Comparison of ENCODE assay signal across 23 cellular contexts in the genomic region with DNA sequence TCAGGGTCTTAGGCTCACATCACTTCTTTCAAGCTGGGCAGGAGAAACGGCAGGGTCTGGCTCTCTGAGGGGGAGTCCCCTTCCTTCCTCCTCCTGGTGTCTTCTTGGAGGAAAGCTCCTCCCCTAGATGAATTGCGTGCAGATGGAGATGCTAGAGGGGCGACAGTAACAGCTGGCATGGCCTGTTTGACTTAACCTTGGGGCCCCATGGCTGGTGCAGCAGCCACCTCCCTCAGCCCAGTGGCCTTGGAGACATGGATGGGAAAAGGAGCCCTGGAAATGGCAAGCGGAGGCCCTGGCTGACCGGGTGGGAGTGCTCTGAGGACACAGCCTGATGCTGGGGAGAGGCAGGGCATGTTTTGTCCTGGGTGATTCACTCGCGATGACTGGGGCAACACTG. TPM values are rescaled to one million over a fixed set of nuclear protein-coding genes. Genes with fewer than 3 reads are reported as not detected.
"Had no signal": no experiment of that assay in that cellular context is flagged by ENCODE, and none has a peak within 500 bp of the region (broad histone marks: within the 10 kb centered on the region; RNA-seq: fewer than 3 reads in every experiment).

No MANE protein-coding gene starts in this region.

- DNase-seq: activated CD4-positive, alpha-beta T cell treated with anti-CD3 and anti-CD28 coated beads for 1 hour; activated CD4-positive, alpha-beta T cell treated with anti-CD3 and anti-CD28 coated beads, Interleukin-2, amount 50 U/mL, for 4 hours; activated effector memory CD4-positive, alpha-beta T cell treated with anti-CD3 and anti-CD28 coated beads, Interleukin-2, amount 50 U/mL, for 16 hours; activated T-cell treated with anti-CD3 and anti-CD28 coated beads, Interleukin-2, amount 50 U/mL, for 72 hours; cerebellar nuclear complex; cortex of kidney; erythroblast; gastrocnemius medialis; head of caudate nucleus; midbrain; nucleus accumbens; stimulated activated naive B cell treated with anti-CD40 and anti-IgM and Interleukin-4, amounts not matched to agents 10 μg/mL and 1 μg/mL and 100 μg/mL, for 72 hours had no signal

- ATAC-seq: activated T-cell treated with anti-CD3 and anti-CD28 coated beads, Interleukin-2, amount 50 U/mL, for 72 hours; gastrocnemius medialis; left lobe of liver; stimulated activated naive B cell treated with anti-CD40 and anti-IgM and Interleukin-4, amounts not matched to agents 10 μg/mL and 1 μg/mL and 100 μg/mL, for 72 hours had no signal

- H3K4me3 ChIP-seq: gastrocnemius medialis, lung, thoracic aorta had no signal

- H3K36me3 ChIP-seq: gastrocnemius medialis, thoracic aorta had no signal

- H3K27ac Mint-ChIP-seq: activated naive CD4-positive, alpha-beta T cell treated with anti-CD3 and anti-CD28 coated beads, Interleukin-2, amount 50 U/mL, for 24 hours; activated T-cell treated with anti-CD3 and anti-CD28 coated beads, Interleukin-2, amount 50 U/mL, for 72 hours; nephron; stimulated activated naive B cell treated with anti-CD40 and anti-IgM and Interleukin-4, amounts not matched to agents 10 μg/mL and 1 μg/mL and 100 μg/mL, for 72 hours had no signal

- H3K4me1 Mint-ChIP-seq: activated naive CD4-positive, alpha-beta T cell treated with anti-CD3 and anti-CD28 coated beads, Interleukin-2, amount 50 U/mL, for 24 hours; stimulated activated naive B cell treated with anti-CD40 and anti-IgM and Interleukin-4, amounts not matched to agents 10 μg/mL and 1 μg/mL and 100 μg/mL, for 72 hours had no signal

- H3K4me3 Mint-ChIP-seq: activated naive CD4-positive, alpha-beta T cell treated with anti-CD3 and anti-CD28 coated beads, Interleukin-2, amount 50 U/mL, for 24 hours; activated T-cell treated with anti-CD3 and anti-CD28 coated beads, Interleukin-2, amount 50 U/mL, for 72 hours; nephron; stimulated activated naive B cell treated with anti-CD40 and anti-IgM and Interleukin-4, amounts not matched to agents 10 μg/mL and 1 μg/mL and 100 μg/mL, for 72 hours had no signal

- H3K27ac ChIP-seq: gastrocnemius medialis, thoracic aorta, VCaP had no signal

- H3K9me3 Mint-ChIP-seq: activated naive CD4-positive, alpha-beta T cell treated with anti-CD3 and anti-CD28 coated beads, Interleukin-2, amount 50 U/mL, for 24 hours; activated T-cell treated with anti-CD3 and anti-CD28 coated beads, Interleukin-2, amount 50 U/mL, for 72 hours; stimulated activated naive B cell treated with anti-CD40 and anti-IgM and Interleukin-4, amounts not matched to agents 10 μg/mL and 1 μg/mL and 100 μg/mL, for 72 hours had no signal

- H3K36me3 Mint-ChIP-seq: activated naive CD4-positive, alpha-beta T cell treated with anti-CD3 and anti-CD28 coated beads, Interleukin-2, amount 50 U/mL, for 24 hours; stimulated activated naive B cell treated with anti-CD40 and anti-IgM and Interleukin-4, amounts not matched to agents 10 μg/mL and 1 μg/mL and 100 μg/mL, for 72 hours had no signal

- H3K9me3 ChIP-seq: gastrocnemius medialis, thoracic aorta had no signal

- H3K27me3 ChIP-seq: gastrocnemius medialis had no signal

RNA-seq across cellular contexts. Expression of gene PAK6, which starts 20.2 kb away (rescaled TPM):
- total RNA-seq: left lobe of liver had no signal

RNA-seq across cellular contexts. Expression of gene ANKRD63, which starts 23.8 kb away (rescaled TPM):
- total RNA-seq: activated T-cell treated with anti-CD3 and anti-CD28 coated beads, Interleukin-2, amount 50 U/mL, for 72 hours; bronchial epithelial cell; gastrocnemius medialis; kidney; left lobe of liver; lung; thoracic aorta; ureter had no signal
- polyA plus RNA-seq: adipose tissue, lung had no signal

RNA-seq across cellular contexts. Expression of gene PLCB2, which starts 48.7 kb away (rescaled TPM):
- total RNA-seq: bronchial epithelial cell, renal cortical epithelial cell had no signal
